ENCODE assay signal across 1 cellular context in genomic region chr12:104615048-104615561, GRCh38.
TF ChIP-seq lines count a peak whose summit lies in the region.

No MANE protein-coding gene starts in this region.

TF ChIP-seq in GM23338, 12 proteins besides CTCF, POLR2A, EP300 and RAD21 (continued from another document):
- no peak for TF ChIP-seq REST (IDR thresholded peaks at IDR 0.05; ENCODE audit: unreplicated experiment)
- TF ChIP-seq EZH2phosphoT487 (IDR thresholded peaks at IDR 0.05; ENCODE audit: unreplicated experiment): no peak
- no peak for TF ChIP-seq ZNF114 (CRISPR knock-in tag; IDR thresholded peaks at IDR 0.05)
- TF ChIP-seq CREB1 (CRISPR knock-in tag; IDR thresholded peaks at IDR 0.05; ENCODE audit: low read depth): no peak
- no peak for TF ChIP-seq NANOG (IDR thresholded peaks at IDR 0.05; ENCODE audit: borderline replicate concordance)
- no peak for TF ChIP-seq ETS1 (IDR thresholded peaks at IDR 0.05)
- no peak for TF ChIP-seq JUNB (IDR thresholded peaks at IDR 0.05; ENCODE audit: unreplicated experiment)
- no peak for TF ChIP-seq EZH2 (IDR thresholded peaks at IDR 0.05; ENCODE audit: low read depth, unreplicated experiment)
- no peak for TF ChIP-seq ZNF331 (CRISPR knock-in tag; IDR thresholded peaks at IDR 0.05; ENCODE audit: low read depth)
